ENCODE assay signal across 13 cellular contexts in the genomic region with DNA sequence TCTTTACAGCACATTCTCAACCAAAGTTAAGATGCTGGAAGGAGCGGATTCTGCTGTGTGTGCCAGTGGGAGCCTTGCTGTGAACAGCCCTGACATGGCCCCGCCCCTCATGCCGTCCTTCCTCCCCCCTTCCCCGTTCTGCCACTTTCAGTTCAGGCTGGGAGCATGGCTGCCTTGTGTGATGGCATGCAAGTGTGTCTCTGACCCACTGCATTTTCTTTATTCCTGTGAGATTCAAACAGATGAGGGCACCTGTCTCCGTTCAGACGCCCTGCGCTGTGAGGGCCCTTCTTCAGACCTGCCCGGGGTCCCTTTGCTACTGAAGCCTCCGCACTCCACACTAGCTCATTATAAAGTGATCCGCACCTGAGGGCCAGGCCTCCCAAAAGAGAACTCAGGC.
DNase-seq lines count a peak whose midpoint lies in the region; ATAC-seq and TF ChIP-seq lines count a peak whose summit lies in the region.
"Had no signal": no experiment of that assay in that cellular context is flagged by ENCODE, and none has a peak within 500 bp of the region (broad histone marks: within the 10 kb centered on the region; RNA-seq: fewer than 3 reads in every experiment).

No MANE protein-coding gene starts in this region.

- 93% methylated on average over 10 of the region's 10 CpGs for WGBS in right cardiac atrium

- no peak overlapping the region for H3K4me3 ChIP-seq in right cardiac atrium (ENCODE audit: low read length)
- H3K4me3 ChIP-seq: HAP-1 had no signal

- TF ChIP-seq CTCF in chondrocyte (IDR thresholded peaks at IDR 0.05) (no peak), GM13976 (IDR thresholded peaks at IDR 0.05; ENCODE audit: borderline replicate concordance, control extremely low read depth, extremely low read depth, insufficient read depth, missing control alignments) (no peak)

- no peaks in the 10 kb centered on the region for H3K9me3 ChIP-seq in right cardiac atrium (ENCODE audit: control insufficient read depth, low read length)
- H3K9me3 ChIP-seq: HAP-1 had no signal

- in situ Hi-C loops in GM13976 (cut with MboI; ENCODE audit: low sequenced_read_pairs, unreplicated experiment): no loop called here

- no peaks in the 10 kb centered on the region for H3K4me1 ChIP-seq in right cardiac atrium (ENCODE audit: control insufficient read depth, insufficient read depth, low read length)

- H3K27ac ChIP-seq in right cardiac atrium (ENCODE audit: low read length): no peak overlapping the region

- no peaks in the 10 kb centered on the region for H3K27me3 Mint-ChIP-seq in chondrocyte (ENCODE audit: low read depth)
- H3K27me3 Mint-ChIP-seq: B cell; CD4-positive, alpha-beta T cell had no signal

- intact Hi-C loops in cardiac septum (cut with DNase I) (no loop called here), right cardiac atrium (cut with DNase I) (no loop called here), sciatic nerve (cut with DNase I) (no loop called here)

- ATAC-seq in right cardiac atrium: no peak
- no peak for ATAC-seq in sciatic nerve

- no peaks in the 10 kb centered on the region for H3K27me3 ChIP-seq in right cardiac atrium (ENCODE audit: control insufficient read depth, insufficient read depth)

- no peak overlapping the region for H3K27ac Mint-ChIP-seq in chondrocyte (ENCODE audit: unreplicated experiment)
- H3K27ac Mint-ChIP-seq: B cell; CD4-positive, alpha-beta T cell; HFFc6 had no signal

- H3K36me3 Mint-ChIP-seq in chondrocyte (ENCODE audit: low read depth): peaks cover 15% of the 10 kb centered on the region

- H3K4me1 Mint-ChIP-seq in chondrocyte (ENCODE audit: low read depth): no peaks in the 10 kb centered on the region

- no peak overlapping the region for H3K4me3 Mint-ChIP-seq in chondrocyte (ENCODE audit: unreplicated experiment)
- H3K4me3 Mint-ChIP-seq: B cell; CD4-positive, alpha-beta T cell; HFFc6 had no signal

- peaks cover 2% of the 10 kb centered on the region for H3K9me3 Mint-ChIP-seq in chondrocyte (ENCODE audit: low read depth)
- H3K9me3 Mint-ChIP-seq: HFFc6 had no signal

- peak; percentile 15 for DNase-seq in cardiac septum (ENCODE audit: low spot score)
- DNase-seq in right cardiac atrium: no peak
- peak; percentile 40 for DNase-seq in chondrocyte (ENCODE audit: low spot score)
- peak; percentile 23 for DNase-seq in sciatic nerve (ENCODE audit: low spot score)
- DNase-seq in DMS114 treated with DMSO at 0.1 percent for 48 hours (lab: John Stamatoyannopoulos, UW; ENCODE audit: unreplicated experiment): no peak
- DNase-seq in NCI-H69 (lab: John Stamatoyannopoulos, UW): no peak
- DNase-seq in GM13976 (ENCODE audit: low spot score): no peak
- DNase-seq: CD4-positive, alpha-beta T cell; DMS153; EL; HFFc6 had no signal

Comparison
In these comparisons a context has a peak if more than half of its experiments do, and no peak if none do; other contexts are left out.
1. DNase-seq: peak in cardiac septum (single experiment), chondrocyte (single experiment) and sciatic nerve (single experiment); none in right cardiac atrium (0 of 3), DMS114 treated with DMSO at 0.1 percent for 48 hours (single experiment), NCI-H69 (single experiment) and GM13976 (single experiment).